ENCODE assay signal across 28 cellular contexts in genomic region chr1:204562075-204562990, GRCh38. TPM values are rescaled to one million over a fixed set of nuclear protein-coding genes. Genes with fewer than 3 reads are reported as not detected.
DNase-seq lines count a peak whose midpoint lies in the region; ATAC-seq and TF ChIP-seq lines count a peak whose summit lies in the region.
"Had no signal": no experiment of that assay in that cellular context is flagged by ENCODE, and none has a peak within 500 bp of the region (broad histone marks: within the 10 kb centered on the region; RNA-seq: fewer than 3 reads in every experiment).

No MANE protein-coding gene starts in this region.

- BruUV-seq in OCI-LY7 (replicated peaks; lab: Mats Ljungman, UMichigan), result no TSS peak

- no peak for DNase-seq in natural killer cell
- DNase-seq in natural killer cell treated with Interleukin-12 subunit alpha and Interleukin-12 subunit beta and Interleukin-15 and Interleukin-18, amount 100 ng/mL, for 72 hours (ENCODE audit: low spot score), result no peak
- DNase-seq in OCI-LY7 (ENCODE audit: low spot score), result no peak
- DNase-seq in endodermal cell, result peak; percentile 44
- DNase-seq in SIG-M5 treated with dmso at 0.1 percent for 504 hours (lab: John Stamatoyannopoulos, UW; ENCODE audit: unreplicated experiment), result no peak
- DNase-seq in KBM-7, result no peak
- DNase-seq: activated CD4-positive, alpha-beta T cell treated with anti-CD3 and anti-CD28 coated beads, Interleukin-2, amount 50 U/mL, for 4 hours; activated CD8-positive, alpha-beta memory T cell treated with anti-CD3 and anti-CD28 coated beads, Interleukin-2, amount 50 U/mL, for 48 hours; activated effector memory CD4-positive, alpha-beta T cell treated with Interleukin-2 at 50 U/mL for 16 hours; adrenal gland; C1 segment of cervical spinal cord; H7; IMR-90; kidney; NCI-H1092; NCI-H1694 treated with DMSO at 0.1 percent for 48 hours; NCI-H2171; NCI-H510A; pancreas; PC-3; retina; stomach; transverse colon had no signal

- H3K27ac Mint-ChIP-seq in natural killer cell (peak overlapping the region; percentile 8 to 71), endodermal cell (no peak overlapping the region)
- H3K27ac Mint-ChIP-seq in natural killer cell treated with Interleukin-12 subunit alpha and Interleukin-12 subunit beta and Interleukin-15 and Interleukin-18, amount 100 ng/mL, for 72 hours, result peak overlapping the region in 1 of 2 donors; percentile 3

- no peaks in the 10 kb centered on the region for H3K36me3 Mint-ChIP-seq in natural killer cell
- H3K36me3 Mint-ChIP-seq in natural killer cell treated with Interleukin-12 subunit alpha and Interleukin-12 subunit beta and Interleukin-15 and Interleukin-18, amount 100 ng/mL, for 72 hours, result peaks cover 12% of the 10 kb centered on the region
- peaks cover 2% of the 10 kb centered on the region for H3K36me3 Mint-ChIP-seq in endodermal cell (ENCODE audit: low read depth)

- H3K9me2 ChIP-seq in OCI-LY7 (ENCODE audit: insufficient read depth, low read length), result no peaks in the 10 kb centered on the region

- ATAC-seq in natural killer cell (no peak), GM21717 (IDR thresholded peaks at IDR 0.05; ENCODE audit: unreplicated experiment) (no peak)
- no peak for ATAC-seq in natural killer cell treated with Interleukin-12 subunit alpha and Interleukin-12 subunit beta and Interleukin-15 and Interleukin-18, amount 100 ng/mL, for 72 hours
- ATAC-seq: pancreas, PC-3, SK-N-SH treated with all-trans-retinoic acid at 6 μM for 48 hours had no signal

- H3K4me3 ChIP-seq in OCI-LY7 (ENCODE audit: low read depth, low read length, poor library complexity, severe bottlenecking) (no peak overlapping the region), endodermal cell (ENCODE audit: low read length) (no peak overlapping the region)
- H3K4me3 ChIP-seq: adrenal gland, pancreas, skin epidermis, stomach, transverse colon had no signal

- TF ChIP-seq CTCF in natural killer cell (IDR thresholded peaks at IDR 0.05) (no peak), OCI-LY7 (conservative IDR thresholded peaks at IDR 0.05; ENCODE audit: low read length) (no peak), endodermal cell (conservative IDR thresholded peaks at IDR 0.05) (no peak)

- H3K36me3 ChIP-seq in OCI-LY7 (ENCODE audit: insufficient read depth, low read length) (peaks cover 66% of the 10 kb centered on the region), endodermal cell (ENCODE audit: control insufficient read depth, insufficient read depth, low read length) (peaks cover 12% of the 10 kb centered on the region)
- H3K36me3 ChIP-seq: adrenal gland, pancreas had no signal

- H2AFZ ChIP-seq in OCI-LY7 (ENCODE audit: low read length), result no peak overlapping the region

- no peaks in the 10 kb centered on the region for H3K27me3 Mint-ChIP-seq in natural killer cell (ENCODE audit: low read depth in 2 of 2)
- H3K27me3 Mint-ChIP-seq in natural killer cell treated with Interleukin-12 subunit alpha and Interleukin-12 subunit beta and Interleukin-15 and Interleukin-18, amount 100 ng/mL, for 72 hours, result no peaks in the 10 kb centered on the region
- peaks cover 2% of the 10 kb centered on the region for H3K27me3 Mint-ChIP-seq in endodermal cell (ENCODE audit: insufficient read depth)

- H3K4me1 Mint-ChIP-seq in natural killer cell, result peaks cover 32 to 43% of the 10 kb centered on the region in 2 donors
- peaks cover 27 to 40% of the 10 kb centered on the region in 2 donors for H3K4me1 Mint-ChIP-seq in natural killer cell treated with Interleukin-12 subunit alpha and Interleukin-12 subunit beta and Interleukin-15 and Interleukin-18, amount 100 ng/mL, for 72 hours (ENCODE audit: low read depth in 2 of 2)
- peaks cover 40% of the 10 kb centered on the region for H3K4me1 Mint-ChIP-seq in endodermal cell

- H3K27ac ChIP-seq in OCI-LY7 (ENCODE audit: low read depth, low read length, poor library complexity, severe bottlenecking), result peak overlapping the region; percentile 77
- H3K27ac ChIP-seq in endodermal cell (ENCODE audit: low read depth, low read length), result no peak overlapping the region
- H3K27ac ChIP-seq: adrenal gland, epithelial cell of prostate, pancreas, skin epidermis, stomach, transverse colon, VCaP had no signal

- intact Hi-C loops in natural killer cell (cut with micrococcal nuclease) (no loop called here), OCI-LY7 (cut with micrococcal nuclease; ENCODE audit: unreplicated experiment) (loop anchor here (10.0 kb wide), 2 partner anchors 118 to 148 kb away; partner anchors contain the start of gene PPP1R15B)

- POLR2A ChIA-PET in OCI-LY7 (lab: Charles Lee), result interaction anchor here (0.7 to 2.1 kb wide), 9 partner anchors 8 to 708 kb away, joined by 3 to 6 read pairs (median 3); no protein-coding TSS in a partner anchor

- H3K4me1 ChIP-seq in OCI-LY7 (ENCODE audit: insufficient read depth, low read length, poor library complexity, severe bottlenecking), result peaks cover 75% of the 10 kb centered on the region
- H3K4me1 ChIP-seq in endodermal cell (ENCODE audit: control insufficient read depth, insufficient read depth, low read length), result peaks cover 9% of the 10 kb centered on the region
- H3K4me1 ChIP-seq: adrenal gland, pancreas had no signal

- no peaks in the 10 kb centered on the region for H3K27me3 ChIP-seq in endodermal cell (ENCODE audit: control insufficient read depth, insufficient read depth, low read length, poor library complexity, severe bottlenecking)
- H3K27me3 ChIP-seq: adrenal gland, pancreas, stomach, transverse colon had no signal

- CTCF ChIA-PET in OCI-LY7 (lab: Charles Lee; ENCODE audit: unreplicated experiment), result no interaction called here

- H3K9ac ChIP-seq in endodermal cell (ENCODE audit: extremely low read depth, low read length, poor library complexity, severe bottlenecking), result no peak overlapping the region

- H3K9me3 Mint-ChIP-seq in natural killer cell (no peaks in the 10 kb centered on the region), endodermal cell (no peaks in the 10 kb centered on the region)
- H3K9me3 Mint-ChIP-seq in natural killer cell treated with Interleukin-12 subunit alpha and Interleukin-12 subunit beta and Interleukin-15 and Interleukin-18, amount 100 ng/mL, for 72 hours, result no peaks in the 10 kb centered on the region

- no peak overlapping the region for H3K4me2 ChIP-seq in OCI-LY7 (ENCODE audit: low read length)

- in situ Hi-C loops in KBM-7 (cut with MboI; ENCODE audit: low pct_unique_long_range_greater_than_20kb, low sequenced_read_pairs), result loop anchor here (10.0 kb wide), 1 partner anchor 242 kb away; no protein-coding TSS in a partner anchor

- peaks cover 8% of the 10 kb centered on the region; the same call in 1 of the 2 replicates for H3K79me2 ChIP-seq in OCI-LY7 (ENCODE audit: insufficient read depth, low read depth, low read length)

- H3K9me3 ChIP-seq in OCI-LY7 (ENCODE audit: low read length) (no peaks in the 10 kb centered on the region), endodermal cell (ENCODE audit: control insufficient read depth, low read length) (no peaks in the 10 kb centered on the region)
- H3K9me3 ChIP-seq: adrenal gland, pancreas, stomach, transverse colon had no signal

- H4K20me1 ChIP-seq in OCI-LY7 (ENCODE audit: insufficient read depth, low read length), result no peaks in the 10 kb centered on the region

- no peak overlapping the region for H3K4me3 Mint-ChIP-seq in natural killer cell
- no peak overlapping the region for H3K4me3 Mint-ChIP-seq in natural killer cell treated with Interleukin-12 subunit alpha and Interleukin-12 subunit beta and Interleukin-15 and Interleukin-18, amount 100 ng/mL, for 72 hours
- H3K4me3 Mint-ChIP-seq in endodermal cell, result no peak overlapping the region

- WGBS in endodermal cell (ENCODE audit: insufficient coverage in 1 of 2, insufficient read length in 1 of 2), 2 experiments, result 93 to 97% methylated on average over 22 to 37 of the region's 37 CpGs

RNA-seq across cellular contexts. Expression of gene MDM4, which starts 46.1 kb away (rescaled TPM):
- total RNA-seq in natural killer cell (100 to 1,000 TPM; 295 to 324 (median 296) TPM), OCI-LY7 (2022) (282 and 343 TPM in 2 replicates), endodermal cell (100 to 1,000 TPM in 1 of 2 donors, 10 to 100 TPM in 1; 65.5 to 161 TPM)
- 100 to 1,000 TPM; 104 to 151 TPM for total RNA-seq in natural killer cell treated with Interleukin-12 subunit alpha and Interleukin-12 subunit beta and Interleukin-15 and Interleukin-18, amount 100 ng/mL, for 72 hours
- total RNA-seq in OCI-LY7 (2014; rRNA removed; shearing (Covaris generic)), result 102 and 120 TPM in 2 replicates
- polyA plus RNA-seq in endodermal cell (2013, experiment 1 of 2), result 21.0 TPM
- polyA plus RNA-seq in endodermal cell (2013, experiment 2 of 2), result 23.6 TPM
